In genomic region chr19:13764101-13764807, GRCh38 we compare ENCODE assay signal across 8 cellular contexts. TPM values are rescaled to one million over a fixed set of nuclear protein-coding genes. Genes with fewer than 3 reads are reported as not detected.
DNase-seq lines count a peak whose midpoint lies in the region; ATAC-seq and TF ChIP-seq lines count a peak whose summit lies in the region.

TSS of gene MRI1 (plus strand) at chr19:13764522. CDS start at chr19:13764589, 67 bp downstream.

- H3K27me3 ChIP-seq in duodenal mucosa (ENCODE audit: control insufficient read depth in 1 of 2, insufficient read depth in 2 of 2, low read length in 2 of 2) = no peaks in the 10 kb centered on the region
- no peaks in the 10 kb centered on the region for H3K27me3 ChIP-seq in right lobe of liver

- peaks cover 36% of the 10 kb centered on the region for H3K36me3 Mint-ChIP-seq in Calu3 (ENCODE audit: insufficient read depth, unreplicated experiment)

- TSS peak; percentile 93 for BruUV-seq in Calu3 (replicated peaks; lab: Mats Ljungman, UMichigan)

- peak within 1 kb of the TSS; percentile 69 for H3K4me3 Mint-ChIP-seq in Calu3 (ENCODE audit: low read depth, unreplicated experiment)

- H3K27me3 Mint-ChIP-seq in Calu3 (ENCODE audit: unreplicated experiment) = no peaks in the 10 kb centered on the region

- H3K4me1 ChIP-seq in duodenal mucosa (ENCODE audit: control insufficient read depth in 1 of 2, insufficient read depth in 2 of 2, low read length in 2 of 2) (peaks cover 12 to 14% of the 10 kb centered on the region in 2 donors), right lobe of liver (peaks cover 0 to 21% (median 4%) of the 10 kb centered on the region in 4 donors)

- no peaks in the 10 kb centered on the region for H3K9me3 Mint-ChIP-seq in Calu3 (ENCODE audit: low read depth, unreplicated experiment)

- WGBS in right lobe of liver (ENCODE audit: insufficient coverage, low coverage, low lambda C conversion rate, missing lambda C conversion rate) = no CpG with 5 or more reads among the region's 67 CpGs

- CTCF ChIA-PET in Calu3 (lab: Charles Lee) = interaction anchor here (0.5 to 1.1 kb wide), 4 partner anchors 9 to 367 kb away, joined by 3 to 4 read pairs (median 3); no protein-coding TSS in a partner anchor

- intact Hi-C loops in Calu3 (cut with micrococcal nuclease; ENCODE audit: unreplicated experiment) (no loop called here), right lobe of liver (cut with DNase I) (no loop called here)

- DNase-seq in Calu3 = peak; percentile 74
- DNase-seq in NCI-H510A (lab: John Stamatoyannopoulos, UW) = peak; percentile 56
- DNase-seq in activated CD4-positive, alpha-beta T cell treated with anti-CD3 and anti-CD28 coated beads, Interleukin-2, amount 50 U/mL, for 4 hours = peak; percentile 46 to 50
- peak; percentile 79 to 87 (median 85) for DNase-seq in right lobe of liver
- peak; percentile 63 for DNase-seq in stimulated activated CD4-positive, alpha-beta T cell treated with anti-CD3 and anti-CD28 coated beads, Interleukin-4, amount 100 ng/mL, for 24 hours

- H3K9ac ChIP-seq in duodenal mucosa (ENCODE audit: low read depth in 1 of 2, low read length in 2 of 2) = peak within 1 kb of the TSS; percentile 51 to 72

- H3K27ac ChIP-seq in duodenal mucosa (ENCODE audit: low read depth, low read length) (no peak within 1 kb of the TSS), right lobe of liver (peak within 1 kb of the TSS in 2 of 3 donors; percentile 40 to 43)

- H3K27ac Mint-ChIP-seq in Calu3 (ENCODE audit: unreplicated experiment) = peak within 1 kb of the TSS; percentile 73

- H3K4me3 ChIP-seq in duodenal mucosa (ENCODE audit: low read depth in 1 of 2, low read length in 2 of 2) = peak within 1 kb of the TSS; percentile 68 to 79
- H3K4me3 ChIP-seq in right lobe of liver = peak within 1 kb of the TSS; percentile 71 to 84 (median 83)

- no peak for TF ChIP-seq CTCF in Calu3 (IDR thresholded peaks at IDR 0.05; ENCODE audit: unreplicated experiment)
- no peak for TF ChIP-seq CTCF in right lobe of liver (IDR thresholded peaks at IDR 0.05)

- H3K36me3 ChIP-seq in duodenal mucosa (ENCODE audit: control insufficient read depth in 1 of 2, insufficient read depth in 2 of 2, low read length in 2 of 2) (peaks cover 5 to 38% of the 10 kb centered on the region in 2 donors), right lobe of liver (peaks cover 0 to 23% (median under 1%) of the 10 kb centered on the region in 4 donors)

- peak; percentile 27 for TF ChIP-seq POLR2A in right lobe of liver (IDR thresholded peaks at IDR 0.05)

- H3K9me3 ChIP-seq in duodenal mucosa (ENCODE audit: control insufficient read depth in 1 of 2, low read length in 2 of 2) (no peaks in the 10 kb centered on the region), right lobe of liver (no peaks in the 10 kb centered on the region)

- ATAC-seq in HG02610 (IDR thresholded peaks at IDR 0.05; ENCODE audit: unreplicated experiment) (peak; percentile 54), right lobe of liver (peak; percentile 87 to 94 (median 91)), HG02571 (IDR thresholded peaks at IDR 0.05; ENCODE audit: unreplicated experiment) (no peak)

- H3K4me1 Mint-ChIP-seq in Calu3 (ENCODE audit: low read depth, unreplicated experiment) = peaks cover 11% of the 10 kb centered on the region

RNA-seq across cellular contexts. Expression of gene MRI1, which starts in this region (rescaled TPM):
- total RNA-seq in Calu3 (2022) (30.2 and 32.6 TPM in 2 replicates), right lobe of liver (10 to 100 TPM; 14.5 to 30.5 (median 24.1) TPM)
